ENCODE assay signal across 9 cellular contexts in the genomic region with DNA sequence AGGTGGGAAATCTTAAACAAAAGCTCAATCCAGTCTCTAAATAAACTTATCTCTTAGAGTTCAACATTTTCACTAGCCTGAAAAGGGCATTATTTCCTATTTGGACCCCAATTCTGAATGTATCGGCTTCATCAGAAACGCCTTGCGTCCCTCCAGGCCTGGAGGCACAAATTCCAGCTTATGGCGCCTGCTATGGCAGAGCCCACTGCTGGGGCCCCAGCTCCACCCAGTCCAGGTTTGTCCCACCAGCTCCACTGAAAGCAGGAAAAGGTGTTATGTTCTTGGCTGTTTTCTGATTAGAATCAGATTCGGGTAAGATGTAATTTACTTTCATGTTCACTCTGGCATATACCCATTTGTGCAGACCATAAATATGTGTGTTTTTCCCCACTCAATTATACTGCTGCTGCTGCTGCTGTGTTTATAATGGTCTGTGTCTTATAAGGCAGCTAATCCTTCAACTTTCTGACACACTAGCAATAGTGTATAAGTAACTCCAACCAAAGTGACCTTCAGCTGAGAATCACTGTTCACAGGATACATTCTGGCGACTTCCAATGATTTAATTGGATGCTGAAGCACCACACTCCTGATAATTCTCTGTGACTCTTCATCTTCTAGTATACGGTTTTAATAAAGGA. TPM values are rescaled to one million over a fixed set of nuclear protein-coding genes. Genes with fewer than 3 reads are reported as not detected.
DNase-seq lines count a peak whose midpoint lies in the region; ATAC-seq, FAIRE-seq and TF ChIP-seq lines count a peak whose summit lies in the region.
"Had no signal": no experiment of that assay in that cellular context is flagged by ENCODE, and none has a peak within 500 bp of the region (broad histone marks: within the 10 kb centered on the region; RNA-seq: fewer than 3 reads in every experiment).

No MANE protein-coding gene starts in this region.

- no peak overlapping the region for H2AFZ ChIP-seq in hepatocyte

- TF ChIP-seq POLR2A in GM12892 (IDR thresholded peaks at IDR 0.05; ENCODE audit: low read depth, low read length): no peak

- no peak for DNase-seq in activated CD4-positive, alpha-beta memory T cell treated with anti-CD3 and anti-CD28 coated beads, Interleukin-2, amount 10 ng/mL, durations not matched to agents 7 days and 5 days
- no peak for DNase-seq in activated CD4-positive, alpha-beta memory T cell treated with anti-CD3 and anti-CD28 coated beads for 36 hours
- DNase-seq in activated CD8-positive, alpha-beta T cell treated with anti-CD3 and anti-CD28 coated beads, Interleukin-2, amount 10 ng/mL, durations not matched to agents 7 days and 5 days: no peak
- no peak for DNase-seq in hepatocyte (ENCODE audit: low spot score)
- no peak for DNase-seq in GM12892 (ENCODE audit: insufficient read length)
- no peak for DNase-seq in NK-92 treated with Interleukin-12 subunit alpha and Interleukin-12 subunit beta, amount 100 ng/mL, for 24 hours (lab: John Stamatoyannopoulos, UW)
- no peak for DNase-seq in HAP-1 (ENCODE audit: low spot score in 2 of 2)

- H3K9me2 ChIP-seq in hepatocyte (replicated peaks; ENCODE audit: insufficient read depth): no peaks in the 10 kb centered on the region

- peak overlapping the region; percentile 80 for H3K4me2 ChIP-seq in hepatocyte

- peak overlapping the region; percentile 65 for H3K27ac Mint-ChIP-seq in activated CD4-positive, alpha-beta memory T cell treated with anti-CD3 and anti-CD28 coated beads, Interleukin-2, amount 10 ng/mL, durations not matched to agents 7 days and 5 days
- no peak overlapping the region for H3K27ac Mint-ChIP-seq in activated CD4-positive, alpha-beta memory T cell treated with anti-CD3 and anti-CD28 coated beads for 36 hours
- H3K27ac Mint-ChIP-seq in activated CD8-positive, alpha-beta T cell treated with anti-CD3 and anti-CD28 coated beads, Interleukin-2, amount 10 ng/mL, durations not matched to agents 7 days and 5 days: peak overlapping the region; percentile 80

- no peaks in the 10 kb centered on the region for H3K27me3 ChIP-seq in hepatocyte
- no peaks in the 10 kb centered on the region for H3K27me3 ChIP-seq in subcutaneous abdominal adipose tissue (ENCODE audit: control insufficient read depth in 5 of 5, insufficient read depth in 4 of 5, low read length in 5 of 5)
- H3K27me3 ChIP-seq in HAP-1 (ENCODE audit: low read depth): no peaks in the 10 kb centered on the region

- H3K27ac ChIP-seq in hepatocyte: peak overlapping the region; percentile 1
- peak overlapping the region; percentile 91 for H3K27ac ChIP-seq in subcutaneous abdominal adipose tissue (ENCODE audit: low read depth, low read length)

- peaks cover 33% of the 10 kb centered on the region for H3K4me1 ChIP-seq in hepatocyte (ENCODE audit: insufficient read depth)
- peaks cover 0 to 85% (median 74%) of the 10 kb centered on the region in 5 donors for H3K4me1 ChIP-seq in subcutaneous abdominal adipose tissue (ENCODE audit: control insufficient read depth in 5 of 5, insufficient read depth in 5 of 5, low read length in 5 of 5)
- peaks cover 27% of the 10 kb centered on the region for H3K4me1 ChIP-seq in HAP-1

- H3K9me3 Mint-ChIP-seq in activated CD4-positive, alpha-beta memory T cell treated with anti-CD3 and anti-CD28 coated beads, Interleukin-2, amount 10 ng/mL, durations not matched to agents 7 days and 5 days: no peaks in the 10 kb centered on the region
- no peaks in the 10 kb centered on the region for H3K9me3 Mint-ChIP-seq in activated CD4-positive, alpha-beta memory T cell treated with anti-CD3 and anti-CD28 coated beads for 36 hours
- H3K9me3 Mint-ChIP-seq in activated CD8-positive, alpha-beta T cell treated with anti-CD3 and anti-CD28 coated beads, Interleukin-2, amount 10 ng/mL, durations not matched to agents 7 days and 5 days (ENCODE audit: insufficient read depth): no peaks in the 10 kb centered on the region

- H4K20me1 ChIP-seq in hepatocyte (ENCODE audit: insufficient read depth, poor library complexity, severe bottlenecking): peaks cover 71% of the 10 kb centered on the region

- 81% methylated on average over 7 of the region's 7 CpGs for whole genome bisulfite sequencing in hepatocyte (ENCODE audit: low lambda C conversion rate, missing lambda C conversion rate)

- H3K36me3 ChIP-seq in hepatocyte (replicated peaks; ENCODE audit: insufficient read depth, low read depth) (no peaks in the 10 kb centered on the region), subcutaneous abdominal adipose tissue (ENCODE audit: control insufficient read depth in 5 of 5, insufficient read depth in 5 of 5, low read length in 5 of 5) (peaks cover 0 to 36% (median 14%) of the 10 kb centered on the region in 5 donors), HAP-1 (replicated peaks) (no peaks in the 10 kb centered on the region)

- peak overlapping the region; percentile 25 to 74 (median 58) for H3K9ac ChIP-seq in subcutaneous abdominal adipose tissue (ENCODE audit: low read length in 5 of 5)

- H3K4me3 Mint-ChIP-seq in activated CD4-positive, alpha-beta memory T cell treated with anti-CD3 and anti-CD28 coated beads, Interleukin-2, amount 10 ng/mL, durations not matched to agents 7 days and 5 days: peak overlapping the region; percentile 10
- no peak overlapping the region for H3K4me3 Mint-ChIP-seq in activated CD4-positive, alpha-beta memory T cell treated with anti-CD3 and anti-CD28 coated beads for 36 hours
- H3K4me3 Mint-ChIP-seq in activated CD8-positive, alpha-beta T cell treated with anti-CD3 and anti-CD28 coated beads, Interleukin-2, amount 10 ng/mL, durations not matched to agents 7 days and 5 days: peak overlapping the region; percentile 58

- H3K27me3 Mint-ChIP-seq in activated CD4-positive, alpha-beta memory T cell treated with anti-CD3 and anti-CD28 coated beads, Interleukin-2, amount 10 ng/mL, durations not matched to agents 7 days and 5 days: no peaks in the 10 kb centered on the region
- H3K27me3 Mint-ChIP-seq in activated CD4-positive, alpha-beta memory T cell treated with anti-CD3 and anti-CD28 coated beads for 36 hours: no peaks in the 10 kb centered on the region
- H3K27me3 Mint-ChIP-seq in activated CD8-positive, alpha-beta T cell treated with anti-CD3 and anti-CD28 coated beads, Interleukin-2, amount 10 ng/mL, durations not matched to agents 7 days and 5 days (ENCODE audit: low read depth): no peaks in the 10 kb centered on the region

- H3K4me3 ChIP-seq in hepatocyte (peak overlapping the region; percentile 18), subcutaneous abdominal adipose tissue (ENCODE audit: low read depth in 1 of 5, low read length in 5 of 5) (peak overlapping the region; percentile 64 to 95 (median 82)), HAP-1 (no peak overlapping the region; the same call in 1 of the 2 replicates)

- POLR2A ChIA-PET in activated CD4-positive, alpha-beta memory T cell treated with anti-CD3 and anti-CD28 coated beads, Interleukin-2, amount 10 ng/mL, durations not matched to agents 7 days and 5 days (lab: Charles Lee): interaction anchor here (0.5 to 2.2 kb wide), 7 partner anchors 10 to 1562 kb away, joined by 3 to 16 read pairs (median 3); a partner anchor contains a TSS
- POLR2A ChIA-PET in activated CD4-positive, alpha-beta memory T cell treated with anti-CD3 and anti-CD28 coated beads for 36 hours (lab: Charles Lee): no interaction called here
- POLR2A ChIA-PET in activated CD8-positive, alpha-beta T cell treated with anti-CD3 and anti-CD28 coated beads, Interleukin-2, amount 10 ng/mL, durations not matched to agents 7 days and 5 days (lab: Charles Lee): interaction anchor here (1.0 kb wide), 1 partner anchor 28 kb away, joined by 5 read pairs; no protein-coding TSS in a partner anchor

- ATAC-seq in activated CD8-positive, alpha-beta T cell treated with anti-CD3 and anti-CD28 coated beads, Interleukin-2, amount 10 ng/mL, durations not matched to agents 7 days and 5 days: no peak
- ATAC-seq: left lobe of liver had no signal

- in situ Hi-C loops in HAP-1 (cut with MboI; ENCODE audit: low sequenced_read_pairs): no loop called here

- peaks cover 17% of the 10 kb centered on the region for H3K36me3 Mint-ChIP-seq in activated CD4-positive, alpha-beta memory T cell treated with anti-CD3 and anti-CD28 coated beads, Interleukin-2, amount 10 ng/mL, durations not matched to agents 7 days and 5 days (ENCODE audit: low read depth)
- H3K36me3 Mint-ChIP-seq in activated CD4-positive, alpha-beta memory T cell treated with anti-CD3 and anti-CD28 coated beads for 36 hours: peaks cover 8% of the 10 kb centered on the region
- peaks cover 12% of the 10 kb centered on the region for H3K36me3 Mint-ChIP-seq in activated CD8-positive, alpha-beta T cell treated with anti-CD3 and anti-CD28 coated beads, Interleukin-2, amount 10 ng/mL, durations not matched to agents 7 days and 5 days (ENCODE audit: low read depth)

- TF ChIP-seq CTCF in hepatocyte (IDR thresholded peaks at IDR 0.05; ENCODE audit: poor library complexity): no peak

- CTCF ChIA-PET in activated CD4-positive, alpha-beta memory T cell treated with anti-CD3 and anti-CD28 coated beads, Interleukin-2, amount 10 ng/mL, durations not matched to agents 7 days and 5 days (lab: Charles Lee): interaction anchor here (1.1 to 2.8 kb wide), 3 partner anchors 10 to 173 kb away, joined by 3 to 8 read pairs (median 6); no protein-coding TSS in a partner anchor
- CTCF ChIA-PET in activated CD4-positive, alpha-beta memory T cell treated with anti-CD3 and anti-CD28 coated beads for 36 hours (lab: Charles Lee): interaction anchor here (1.2 to 1.3 kb wide), 2 partner anchors 9 to 11 kb away, joined by 4 read pairs; no protein-coding TSS in a partner anchor
- CTCF ChIA-PET in activated CD8-positive, alpha-beta T cell treated with anti-CD3 and anti-CD28 coated beads, Interleukin-2, amount 10 ng/mL, durations not matched to agents 7 days and 5 days (lab: Charles Lee): interaction anchor here (1.1 to 1.8 kb wide), 4 partner anchors 10 to 48 kb away, joined by 3 to 5 read pairs (median 4); no protein-coding TSS in a partner anchor

- H3K4me1 Mint-ChIP-seq in activated CD4-positive, alpha-beta memory T cell treated with anti-CD3 and anti-CD28 coated beads, Interleukin-2, amount 10 ng/mL, durations not matched to agents 7 days and 5 days: peaks cover 50% of the 10 kb centered on the region
- peaks cover 54% of the 10 kb centered on the region for H3K4me1 Mint-ChIP-seq in activated CD4-positive, alpha-beta memory T cell treated with anti-CD3 and anti-CD28 coated beads for 36 hours (ENCODE audit: low read depth)
- peaks cover 49% of the 10 kb centered on the region for H3K4me1 Mint-ChIP-seq in activated CD8-positive, alpha-beta T cell treated with anti-CD3 and anti-CD28 coated beads, Interleukin-2, amount 10 ng/mL, durations not matched to agents 7 days and 5 days (ENCODE audit: low read depth)

- intact Hi-C loops in activated CD4-positive, alpha-beta memory T cell treated with anti-CD3 and anti-CD28 coated beads for 36 hours (cut with micrococcal nuclease): loop anchor here (5.0 kb wide), 1 partner anchor 62 kb away; no protein-coding TSS in a partner anchor

- peaks cover 92% of the 10 kb centered on the region for H3K79me2 ChIP-seq in hepatocyte

- H3K9me3 ChIP-seq in hepatocyte (ENCODE audit: low read depth) (no peaks in the 10 kb centered on the region), subcutaneous abdominal adipose tissue (ENCODE audit: control insufficient read depth in 5 of 5, low read length in 5 of 5) (no peaks in the 10 kb centered on the region), HAP-1 (no peaks in the 10 kb centered on the region)

- no peak for FAIRE-seq in GM12892 (lab: Jason Lieb, UNC)

RNA-seq across cellular contexts. Expression of a gene that starts 6.4 kb away (rescaled TPM):
- total RNA-seq in activated CD4-positive, alpha-beta memory T cell treated with anti-CD3 and anti-CD28 coated beads, Interleukin-2, amount 10 ng/mL, durations not matched to agents 7 days and 5 days: 1 to 10 TPM; 7.9 to 8.1 TPM
- 1 to 10 TPM; 2.3 to 2.5 TPM for total RNA-seq in activated CD4-positive, alpha-beta memory T cell treated with anti-CD3 and anti-CD28 coated beads for 36 hours
- 1 to 10 TPM; 3.2 to 3.3 TPM for total RNA-seq in activated CD8-positive, alpha-beta T cell treated with anti-CD3 and anti-CD28 coated beads, Interleukin-2, amount 10 ng/mL, durations not matched to agents 7 days and 5 days
- 15.7 and 19.4 TPM in 2 replicates for total RNA-seq in hepatocyte
- 26.4 and 27.9 TPM in 2 replicates for polyA plus RNA-seq in hepatocyte
- polyA plus RNA-seq in GM12892 (2012; ENCODE audit: missing spikeins): 0.17 TPM
